In genomic region chr19:16308081-16308480, GRCh38 we compare ENCODE assay signal across 28 cellular contexts. TPM values are rescaled to one million over a fixed set of nuclear protein-coding genes. Genes with fewer than 3 reads are reported as not detected.
"Had no signal": no experiment of that assay in that cellular context is flagged by ENCODE, and none has a peak within 500 bp of the region (broad histone marks: within the 10 kb centered on the region; RNA-seq: fewer than 3 reads in every experiment).

No MANE protein-coding gene starts in this region.

- H3K9me3 Mint-ChIP-seq: mesothelial cell of epicardium, type B pancreatic cell had no signal

- H3K4me3 Mint-ChIP-seq: mesothelial cell of epicardium; naive thymus-derived CD4-positive, alpha-beta T cell; nephron; stimulated activated memory B cell treated with anti-CD40 and anti-IgM and Interleukin-4, amounts not matched to agents 10 μg/mL and 1 μg/mL and 100 μg/mL, for 72 hours; type B pancreatic cell had no signal

- H3K9me3 ChIP-seq: gastroesophageal sphincter, mucosa of descending colon, psoas muscle, spleen, testis, tibial artery had no signal

- ATAC-seq: esophagus mucosa; gastroesophageal sphincter; left ventricle myocardium superior; mucosa of descending colon; naive thymus-derived CD4-positive, alpha-beta T cell; psoas muscle; right cardiac atrium; stimulated activated memory B cell treated with anti-CD40 and anti-IgM and Interleukin-4, amounts not matched to agents 10 μg/mL and 1 μg/mL and 100 μg/mL, for 72 hours; stimulated activated naive CD8-positive, alpha-beta T cell treated with anti-CD3 and anti-CD28 coated beads, Interleukin-15, Interleukin-2, amounts not matched to agents 100 U/mL and 50 U/mL, for 24 hours had no signal

- H3K4me1 ChIP-seq: psoas muscle had no signal

- H3K36me3 Mint-ChIP-seq: mesothelial cell of epicardium, type B pancreatic cell had no signal

- DNase-seq: caudate nucleus; cerebellar nuclear complex; cortex of kidney; dorsolateral prefrontal cortex; effector CD4-positive, alpha-beta T cell; foreskin fibroblast; left ventricle myocardium superior; mesenchymal stem cell; mucosa of descending colon; naive thymus-derived CD4-positive, alpha-beta T cell; psoas muscle; right cardiac atrium; spleen; stimulated activated CD4-positive, alpha-beta T cell treated with anti-CD3 and anti-CD28 coated beads, Interleukin-4, amount 100 ng/mL, for 4 hours; stimulated activated naive CD8-positive, alpha-beta T cell treated with anti-CD3 and anti-CD28 coated beads, Interleukin-15, Interleukin-2, amounts not matched to agents 100 U/mL and 50 U/mL, for 24 hours; substantia nigra; testis; tibial artery had no signal

- H3K36me3 ChIP-seq: gastroesophageal sphincter, spleen, tibial artery had no signal

- H3K27me3 ChIP-seq: dorsolateral prefrontal cortex, gastroesophageal sphincter, spleen, testis, tibial artery had no signal

- H3K4me3 ChIP-seq: dorsolateral prefrontal cortex, gastroesophageal sphincter, lung, mucosa of descending colon, psoas muscle, skin epidermis, spleen, testis, tibial artery had no signal

- H3K27ac ChIP-seq: dorsolateral prefrontal cortex, epithelial cell of prostate, gastroesophageal sphincter, psoas muscle, skin epidermis, spleen, testis, tibial artery had no signal

- H3K27me3 Mint-ChIP-seq: stimulated activated memory B cell treated with anti-CD40 and anti-IgM and Interleukin-4, amounts not matched to agents 10 μg/mL and 1 μg/mL and 100 μg/mL, for 72 hours; type B pancreatic cell had no signal

- FAIRE-seq: keratinocyte had no signal

- H3K27ac Mint-ChIP-seq: mesothelial cell of epicardium; nephron; stimulated activated memory B cell treated with anti-CD40 and anti-IgM and Interleukin-4, amounts not matched to agents 10 μg/mL and 1 μg/mL and 100 μg/mL, for 72 hours; type B pancreatic cell had no signal

RNA-seq across cellular contexts. Expression of gene KLF2, which starts 16.5 kb away (rescaled TPM):
- polyA plus RNA-seq: keratinocyte had no signal
